8 cellular contexts compared by ENCODE assay signal in the genomic region with DNA sequence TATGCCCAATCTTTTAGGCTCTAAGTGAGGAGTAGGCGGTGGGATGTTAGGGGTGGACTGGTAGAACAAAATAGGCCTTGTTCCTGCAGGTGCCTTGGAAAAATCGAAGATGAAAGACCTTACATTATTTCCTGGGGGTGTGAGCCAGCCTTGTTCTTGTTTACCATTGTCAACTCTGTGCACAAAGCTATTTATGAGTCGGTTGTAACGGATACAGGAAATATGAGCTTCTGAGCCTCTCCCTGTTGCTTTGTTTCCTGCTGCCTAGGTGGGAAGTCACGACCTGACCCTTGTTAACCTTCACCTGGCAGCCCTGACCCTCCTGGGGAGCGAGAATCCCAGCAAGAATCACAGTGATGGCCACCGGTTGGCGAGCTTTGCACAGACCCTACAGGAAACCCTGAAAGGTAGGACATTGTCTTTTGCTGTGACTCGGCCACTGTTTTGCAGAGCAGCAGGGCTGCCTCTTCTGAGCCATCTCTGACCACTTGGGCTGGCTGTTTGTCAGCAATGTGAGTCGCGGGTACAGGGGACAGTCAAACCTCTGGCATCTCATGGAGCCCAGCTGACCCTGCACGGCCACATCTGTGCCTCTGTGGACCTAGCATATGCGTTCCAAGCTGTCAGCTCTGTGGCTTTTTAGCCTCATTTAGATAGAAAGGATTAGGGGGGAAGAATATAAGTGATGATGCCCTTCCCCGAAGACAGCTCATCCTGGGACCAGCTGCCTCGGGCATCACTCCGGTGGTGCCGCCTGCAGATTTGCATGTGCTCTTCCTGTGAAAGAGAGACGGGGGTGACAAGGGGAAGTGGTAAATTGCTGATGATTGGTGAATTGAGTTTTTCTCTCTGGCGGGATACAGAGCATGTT.
DNase-seq lines count a peak whose midpoint lies in the region; ATAC-seq, FAIRE-seq and TF ChIP-seq lines count a peak whose summit lies in the region.

No MANE protein-coding gene starts in this region.

- TF ChIP-seq CTCF in A549 (IDR thresholded peaks at IDR 0.05), result no peak
- no peak for TF ChIP-seq CTCF in foreskin fibroblast (IDR thresholded peaks at IDR 0.05; ENCODE audit: low read depth, low read length)

- no peaks in the 10 kb centered on the region for H3K9me3 Mint-ChIP-seq in activated T-helper 17 cell treated with anti-CD3 and anti-CD28 coated beads, Interleukin-2, amount 50 U/mL, for 72 hours

- H3K14ac ChIP-seq in neuronal stem cell (ENCODE audit: low read length), result no peak overlapping the region

- H3K4me1 ChIP-seq in A549 (peaks cover 67% of the 10 kb centered on the region), neuronal stem cell (ENCODE audit: control insufficient read depth in 2 of 2, insufficient read depth in 1 of 2, low read depth in 1 of 2, low read length in 2 of 2) (peaks cover 0 to 7% of the 10 kb centered on the region in 2 donors), SJCRH30 (no peaks in the 10 kb centered on the region)

- H3K18ac ChIP-seq in neuronal stem cell (ENCODE audit: low read length), result no peak overlapping the region

- no peaks in the 10 kb centered on the region for H3K36me3 Mint-ChIP-seq in activated T-helper 17 cell treated with anti-CD3 and anti-CD28 coated beads, Interleukin-2, amount 50 U/mL, for 72 hours (ENCODE audit: low read depth)

- H3K4me1 Mint-ChIP-seq in activated T-helper 17 cell treated with anti-CD3 and anti-CD28 coated beads, Interleukin-2, amount 50 U/mL, for 72 hours, result peaks cover 45% of the 10 kb centered on the region

- FAIRE-seq in A549 (lab: Jason Lieb, UNC), result no peak

- no peak overlapping the region for H2BK120ac ChIP-seq in neuronal stem cell (ENCODE audit: low read depth, low read length)

- H3K36me3 ChIP-seq in neuronal stem cell (replicated peaks in 1 of 2; ENCODE audit: control insufficient read depth in 2 of 2, insufficient read depth in 2 of 2, low read length in 2 of 2) (no peaks in the 10 kb centered on the region), SJCRH30 (no peaks in the 10 kb centered on the region)

- H3K23ac ChIP-seq in neuronal stem cell (ENCODE audit: low read depth, low read length, poor library complexity), result no peak overlapping the region

- POLR2A ChIA-PET in A549 (lab: Yijun Ruan, JAX), result no interaction called here

- no peaks in the 10 kb centered on the region for H3K9me3 ChIP-seq in A549
- H3K9me3 ChIP-seq in neuronal stem cell (replicated peaks in 1 of 2; ENCODE audit: control insufficient read depth in 2 of 2, insufficient read depth in 1 of 2, low read depth in 1 of 2, low read length in 2 of 2), result no peaks in the 10 kb centered on the region
- H3K9me3 ChIP-seq in SJCRH30 (replicated peaks), result no peaks in the 10 kb centered on the region

- H3K4me3 Mint-ChIP-seq in activated T-helper 17 cell treated with anti-CD3 and anti-CD28 coated beads, Interleukin-2, amount 50 U/mL, for 72 hours, result peak overlapping the region; percentile 90

- no peak for TF ChIP-seq POLR2A in A549 (IDR thresholded peaks at IDR 0.05; ENCODE audit: low read length)

- peak overlapping the region; percentile 50 for H3K4me2 ChIP-seq in A549
- no peak overlapping the region for H3K4me2 ChIP-seq in neuronal stem cell (ENCODE audit: insufficient read depth, low read length, poor library complexity, severe bottlenecking)

- peak in 1 of 2 experiments; percentile 57 for DNase-seq in A549 (ENCODE audit: low read depth in 1 of 2, low spot score in 1 of 2)
- peak; percentile 67 for DNase-seq in NCI-H146 treated with DMSO at 0.1 percent for 48 hours (lab: John Stamatoyannopoulos, UW; ENCODE audit: unreplicated experiment)
- DNase-seq in neuronal stem cell (ENCODE audit: low spot score), result no peak
- no peak for DNase-seq in SJCRH30
- DNase-seq in foreskin fibroblast, result no peak
- DNase-seq in iPS-NIHi7 (ENCODE audit: extremely low spot score), result no peak

- no peak overlapping the region for H3K4me3 ChIP-seq in A549
- H3K4me3 ChIP-seq in neuronal stem cell (ENCODE audit: low read length in 2 of 2), result no peak overlapping the region
- no peak overlapping the region for H3K4me3 ChIP-seq in SJCRH30
- H3K4me3 ChIP-seq in foreskin fibroblast (ENCODE audit: low read depth in 1 of 2, low read length in 2 of 2), result no peak overlapping the region

- no peak overlapping the region for H2BK15ac ChIP-seq in neuronal stem cell (ENCODE audit: low read length)

- no peaks in the 10 kb centered on the region for H3K27me3 Mint-ChIP-seq in activated T-helper 17 cell treated with anti-CD3 and anti-CD28 coated beads, Interleukin-2, amount 50 U/mL, for 72 hours

- H3K27ac ChIP-seq in A549, result peak overlapping the region; percentile 91 to 94
- H3K27ac ChIP-seq in neuronal stem cell (replicated peaks; ENCODE audit: low read length), result no peak overlapping the region
- no peak overlapping the region for H3K27ac ChIP-seq in SJCRH30

- no peak overlapping the region for H4K8ac ChIP-seq in neuronal stem cell (ENCODE audit: low read depth, low read length)

- peak overlapping the region; percentile 52 for H2AFZ ChIP-seq in neuronal stem cell (ENCODE audit: low read length)

- no peak for TF ChIP-seq RAD21 in A549 (conservative IDR thresholded peaks at IDR 0.05 in 1 of 2, IDR thresholded peaks at IDR 0.05 in 1 of 2)

- H3K27ac Mint-ChIP-seq in activated T-helper 17 cell treated with anti-CD3 and anti-CD28 coated beads, Interleukin-2, amount 50 U/mL, for 72 hours, result peak overlapping the region; percentile 87

- H2AK5ac ChIP-seq in neuronal stem cell (ENCODE audit: low read depth, low read length), result no peak overlapping the region

- CTCF ChIA-PET in A549 (lab: Yijun Ruan, JAX), result interaction anchor here (0.7 to 10.9 kb wide), 9 partner anchors 10 to 312 kb away, joined by 3 to 198 read pairs (median 4); no protein-coding TSS in a partner anchor

- no peak overlapping the region for H4K91ac ChIP-seq in neuronal stem cell (ENCODE audit: low read depth, low read length, poor library complexity)

- WGBS in A549 (ENCODE audit: missing lambda C conversion rate), result 39% methylated on average over 19 of the region's 19 CpGs
- no CpG with 5 or more reads among the region's 19 CpGs for WGBS in neuronal stem cell (ENCODE audit: extremely low coverage in 2 of 2, insufficient read length in 2 of 2, insufficient replicate concordance in 1 of 2), 2 donors

- H3K4ac ChIP-seq in neuronal stem cell (ENCODE audit: low read length), result no peak overlapping the region

- H3K9ac ChIP-seq in neuronal stem cell (ENCODE audit: low read depth, low read length, poor library complexity), result no peak overlapping the region

- no peaks in the 10 kb centered on the region for H3K27me3 ChIP-seq in neuronal stem cell (ENCODE audit: control insufficient read depth in 3 of 3, insufficient read depth in 3 of 3, low read depth in 1 of 3, low read length in 3 of 3)
- no peaks in the 10 kb centered on the region for H3K27me3 ChIP-seq in SJCRH30

- H3K79me1 ChIP-seq in neuronal stem cell (ENCODE audit: low read depth, low read length), result no peaks in the 10 kb centered on the region

- no peak for ATAC-seq in A549
- peak; percentile 33 for ATAC-seq in GM19023 (IDR thresholded peaks at IDR 0.05; ENCODE audit: unreplicated experiment)
- ATAC-seq in activated T-helper 17 cell treated with anti-CD3 and anti-CD28 coated beads, Interleukin-2, amount 50 U/mL, for 72 hours (replicated peaks), result peak; percentile 70

- no peak overlapping the region for H2BK5ac ChIP-seq in neuronal stem cell (ENCODE audit: low read length)

- no peak overlapping the region for H2BK12ac ChIP-seq in neuronal stem cell (ENCODE audit: low read length)

- peak in 1 of 2 experiments; percentile 14; a peak in 1 of 5 replicates for TF ChIP-seq EP300 in A549 (IDR thresholded peaks at IDR 0.05)

TF ChIP-seq in A549, 52 proteins besides CTCF, POLR2A, EP300 and RAD21 (continues in another document):
- no peak for TF ChIP-seq POLR2AphosphoS2 (conservative IDR thresholded peaks at IDR 0.05; ENCODE audit: low read length)
- TF ChIP-seq RFX5 (IDR thresholded peaks at IDR 0.05), result no peak
- TF ChIP-seq, protein P1, sequence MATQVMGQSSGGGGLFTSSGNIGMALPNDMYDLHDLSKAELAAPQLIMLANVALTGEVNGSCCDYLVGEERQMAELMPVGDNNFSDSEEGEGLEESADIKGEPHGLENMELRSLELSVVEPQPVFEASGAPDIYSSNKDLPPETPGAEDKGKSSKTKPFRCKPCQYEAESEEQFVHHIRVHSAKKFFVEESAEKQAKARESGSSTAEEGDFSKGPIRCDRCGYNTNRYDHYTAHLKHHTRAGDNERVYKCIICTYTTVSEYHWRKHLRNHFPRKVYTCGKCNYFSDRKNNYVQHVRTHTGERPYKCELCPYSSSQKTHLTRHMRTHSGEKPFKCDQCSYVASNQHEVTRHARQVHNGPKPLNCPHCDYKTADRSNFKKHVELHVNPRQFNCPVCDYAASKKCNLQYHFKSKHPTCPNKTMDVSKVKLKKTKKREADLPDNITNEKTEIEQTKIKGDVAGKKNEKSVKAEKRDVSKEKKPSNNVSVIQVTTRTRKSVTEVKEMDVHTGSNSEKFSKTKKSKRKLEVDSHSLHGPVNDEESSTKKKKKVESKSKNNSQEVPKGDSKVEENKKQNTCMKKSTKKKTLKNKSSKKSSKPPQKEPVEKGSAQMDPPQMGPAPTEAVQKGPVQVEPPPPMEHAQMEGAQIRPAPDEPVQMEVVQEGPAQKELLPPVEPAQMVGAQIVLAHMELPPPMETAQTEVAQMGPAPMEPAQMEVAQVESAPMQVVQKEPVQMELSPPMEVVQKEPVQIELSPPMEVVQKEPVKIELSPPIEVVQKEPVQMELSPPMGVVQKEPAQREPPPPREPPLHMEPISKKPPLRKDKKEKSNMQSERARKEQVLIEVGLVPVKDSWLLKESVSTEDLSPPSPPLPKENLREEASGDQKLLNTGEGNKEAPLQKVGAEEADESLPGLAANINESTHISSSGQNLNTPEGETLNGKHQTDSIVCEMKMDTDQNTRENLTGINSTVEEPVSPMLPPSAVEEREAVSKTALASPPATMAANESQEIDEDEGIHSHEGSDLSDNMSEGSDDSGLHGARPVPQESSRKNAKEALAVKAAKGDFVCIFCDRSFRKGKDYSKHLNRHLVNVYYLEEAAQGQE (IDR thresholded peaks at IDR 0.05), result no peak
- no peak for TF ChIP-seq HOXA7 (CRISPR knock-in tag; IDR thresholded peaks at IDR 0.05)
- 0 out of 2 replicates have a peak, but pooled peaks have one; percentile 32 for TF ChIP-seq ESRRA (IDR thresholded peaks at IDR 0.05; ENCODE audit: borderline replicate concordance, low read length)
- no peak for TF ChIP-seq FOSL2 (IDR thresholded peaks at IDR 0.05)
- 0 out of 2 replicates have a peak, but pooled peaks have one; percentile 5 for TF ChIP-seq FOSL2 (CRISPR knock-in tag; IDR thresholded peaks at IDR 0.05)
- TF ChIP-seq E2F6 (IDR thresholded peaks at IDR 0.05; ENCODE audit: borderline replicate concordance, low read depth), result no peak
- no peak for TF ChIP-seq CHD4 (IDR thresholded peaks at IDR 0.05; ENCODE audit: borderline replicate concordance)
- TF ChIP-seq CHD2 (IDR thresholded peaks at IDR 0.05; ENCODE audit: low read length, partially characterized antibody), result no peak

Comparison
In these comparisons a context has a peak if more than half of its experiments do, and no peak if none do; other contexts are left out.
1. ATAC-seq: peak in GM19023 (single experiment) and activated T-helper 17 cell treated with anti-CD3 and anti-CD28 coated beads, Interleukin-2, amount 50 U/mL, for 72 hours (single experiment); none in A549 (0 of 2).
2. H3K27ac ChIP-seq: peak in A549 (2 of 2); none in neuronal stem cell (single experiment) and SJCRH30 (single experiment).